Comparison of ENCODE assay signal across 8 cellular contexts in the genomic region with DNA sequence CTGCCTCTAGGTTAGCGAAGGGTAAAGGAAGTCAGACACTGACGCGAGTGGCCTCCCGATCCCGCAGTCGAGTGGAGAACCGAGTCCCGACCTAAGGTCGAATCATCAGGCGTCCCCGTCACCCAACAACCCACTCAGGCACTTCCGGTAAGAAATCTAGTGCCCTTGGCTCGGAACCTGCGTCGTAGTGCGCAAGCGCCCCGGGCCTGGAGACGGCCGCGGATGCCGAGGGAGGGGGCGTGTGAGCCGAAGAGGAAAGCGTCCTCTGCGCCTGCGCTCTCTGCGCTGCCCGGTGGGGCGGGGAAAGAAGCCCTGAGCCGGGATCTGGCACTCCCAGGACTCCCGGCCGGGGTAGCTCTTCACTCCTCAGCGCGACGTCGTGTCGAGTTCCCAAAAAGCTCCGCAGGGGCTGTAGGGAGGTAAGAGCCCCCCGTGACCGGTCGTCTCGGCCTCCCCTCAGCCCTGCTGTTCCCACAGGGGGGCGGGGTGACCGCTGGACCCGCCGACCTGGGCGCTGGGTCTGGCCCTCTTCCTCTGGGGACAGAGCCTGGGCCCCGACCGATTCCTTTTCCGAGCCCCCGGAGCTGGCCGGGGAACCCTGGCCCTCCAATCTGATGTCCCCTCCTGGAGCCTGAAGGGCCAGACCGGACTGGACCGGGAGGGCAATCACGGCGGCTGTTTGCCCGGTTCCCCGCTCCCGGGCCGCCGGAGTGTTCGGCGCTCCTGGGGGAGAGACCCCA. TPM values are rescaled to one million over a fixed set of nuclear protein-coding genes. Genes with fewer than 3 reads are reported as not detected.
DNase-seq lines count a peak whose midpoint lies in the region; ATAC-seq lines count a peak whose summit lies in the region.

Gene ZFYVE16 (plus strand): TSS at position 330 of the 740 bp plus-strand sequence. CDS start 26,084 bp downstream, outside the sequence.

- peaks cover 0 to 13% (median 2%) of the 10 kb centered on the region in 3 donors for H3K36me3 Mint-ChIP-seq in CD8-positive, alpha-beta memory T cell

- H3K27ac Mint-ChIP-seq in CD8-positive, alpha-beta memory T cell: peak within 1 kb of the TSS; percentile 89 to 100 (median 99)

- POLR2A ChIA-PET in CD8-positive, alpha-beta memory T cell (lab: Charles Lee): interaction anchor here (0.6 to 1.5 kb wide), 3 partner anchors 152 to 247 kb away, joined by 3 to 5 read pairs (median 5); partner anchors contain the start of genes DHFR, MSH3 and SERINC5

- no peaks in the 10 kb centered on the region for H3K27me3 Mint-ChIP-seq in CD8-positive, alpha-beta memory T cell

- ATAC-seq in GM19468 (IDR thresholded peaks at IDR 0.05; ENCODE audit: extremely low read depth, unreplicated experiment): peak; percentile 72

- peak; percentile 95 to 98 (median 96) for DNase-seq in CD8-positive, alpha-beta memory T cell
- DNase-seq in HS-5 (ENCODE audit: low read depth) (peak; percentile 89), NK-92 (lab: John Stamatoyannopoulos, UW; ENCODE audit: unreplicated experiment) (peak; percentile 60), lung microvascular endothelial cell (ENCODE audit: low read depth in 2 of 2) (peak; percentile 98)
- DNase-seq in activated CD8-positive, alpha-beta memory T cell treated with anti-CD3 and anti-CD28 coated beads for 24 hours: peak; percentile 98
- DNase-seq in effector memory CD4-positive, alpha-beta T cell: peak; percentile 93 to 96 (median 93)
- peak; percentile 92 to 94 (median 92) for DNase-seq in stimulated activated CD4-positive, alpha-beta T cell treated with anti-CD3 and anti-CD28 coated beads, TNF-alpha, amount 100 ng/mL, for 48 hours (ENCODE audit: low read depth in 3 of 3)

- peak within 1 kb of the TSS; percentile 56 for H3K4me3 ChIP-seq in CD8-positive, alpha-beta memory T cell (ENCODE audit: low read length)
- H3K4me3 ChIP-seq in effector memory CD4-positive, alpha-beta T cell (ENCODE audit: insufficient read depth, low read depth, low read length, poor library complexity, severe bottlenecking): peak within 1 kb of the TSS; percentile 91

- H3K4me1 ChIP-seq in CD8-positive, alpha-beta memory T cell (ENCODE audit: insufficient read depth, low read length): peaks cover 12% of the 10 kb centered on the region
- no peaks in the 10 kb centered on the region for H3K4me1 ChIP-seq in effector memory CD4-positive, alpha-beta T cell (ENCODE audit: control insufficient read depth, insufficient read depth, low read length, poor library complexity, severe bottlenecking)

- CTCF ChIA-PET in CD8-positive, alpha-beta memory T cell (lab: Charles Lee): interaction anchor here (0.9 to 1.8 kb wide), 3 partner anchors 10 to 153 kb away, joined by 3 to 4 read pairs (median 3); no protein-coding TSS in a partner anchor

- H3K36me3 ChIP-seq in CD8-positive, alpha-beta memory T cell (ENCODE audit: insufficient read depth, low read length): no peaks in the 10 kb centered on the region
- H3K36me3 ChIP-seq in effector memory CD4-positive, alpha-beta T cell (ENCODE audit: control insufficient read depth, insufficient read depth, low read length): no peaks in the 10 kb centered on the region

- no peaks in the 10 kb centered on the region for H3K9me3 Mint-ChIP-seq in CD8-positive, alpha-beta memory T cell

- H3K9me3 ChIP-seq in CD8-positive, alpha-beta memory T cell (ENCODE audit: low read length): no peaks in the 10 kb centered on the region
- H3K9me3 ChIP-seq in effector memory CD4-positive, alpha-beta T cell (ENCODE audit: control insufficient read depth, low read length): no peaks in the 10 kb centered on the region

- peak within 1 kb of the TSS; percentile 82 for H3K27ac ChIP-seq in CD8-positive, alpha-beta memory T cell (ENCODE audit: low read depth, low read length)
- H3K27ac ChIP-seq in effector memory CD4-positive, alpha-beta T cell (ENCODE audit: insufficient read depth, low read length, poor library complexity, severe bottlenecking): peak within 1 kb of the TSS; percentile 90

- no peaks in the 10 kb centered on the region for H3K27me3 ChIP-seq in CD8-positive, alpha-beta memory T cell (ENCODE audit: insufficient read depth, low read length, poor library complexity, severe bottlenecking)
- H3K27me3 ChIP-seq in effector memory CD4-positive, alpha-beta T cell (replicated peaks; ENCODE audit: control insufficient read depth, insufficient read depth, low read length, poor library complexity, severe bottlenecking): no peaks in the 10 kb centered on the region

- peaks cover 22 to 31% (median 30%) of the 10 kb centered on the region in 3 donors for H3K4me1 Mint-ChIP-seq in CD8-positive, alpha-beta memory T cell

- H3K4me3 Mint-ChIP-seq in CD8-positive, alpha-beta memory T cell: peak within 1 kb of the TSS; percentile 91 to 98 (median 97)

RNA-seq across cellular contexts. Expression of gene ZFYVE16, which starts in this region (rescaled TPM):
- 10 to 100 TPM; 10.1 to 13.8 TPM for total RNA-seq in CD8-positive, alpha-beta memory T cell
- polyA plus RNA-seq in CD8-positive, alpha-beta memory T cell: 5.0 TPM
- 21.6 and 33.5 TPM in 2 replicates for total RNA-seq in lung microvascular endothelial cell

Comparison
In these comparisons a context has a peak if more than half of its experiments do, and no peak if none do; other contexts are left out.
1. Peak in every context shown above with its lines: DNase-seq, ATAC-seq, H3K4me3 ChIP-seq and H3K27ac ChIP-seq.